In genomic region chr1:97258597-97258996, GRCh38 we compare ENCODE assay signal across 29 cellular contexts.
"Had no signal": no experiment of that assay in that cellular context is flagged by ENCODE, and none has a peak within 500 bp of the region (broad histone marks: within the 10 kb centered on the region; RNA-seq: fewer than 3 reads in every experiment).

No MANE protein-coding gene starts in this region.

- H3K9me3 ChIP-seq: colonic mucosa, esophagus muscularis mucosa, esophagus squamous epithelium, gastrocnemius medialis, gastroesophageal sphincter, heart left ventricle, heart right ventricle had no signal

- FAIRE-seq: colon, endometrium, endothelial cell of umbilical vein, frontal cortex had no signal

- H3K4me3 ChIP-seq: colonic mucosa, coronary artery, dorsolateral prefrontal cortex, esophagus muscularis mucosa, esophagus squamous epithelium, gastrocnemius medialis, gastroesophageal sphincter, heart left ventricle, heart right ventricle had no signal

- H3K27ac ChIP-seq: colonic mucosa, coronary artery, dorsolateral prefrontal cortex, epithelial cell of prostate, esophagus muscularis mucosa, esophagus squamous epithelium, foreskin keratinocyte, gastrocnemius medialis, gastroesophageal sphincter, heart left ventricle, heart right ventricle had no signal

- H3K36me3 ChIP-seq: colonic mucosa, esophagus muscularis mucosa, esophagus squamous epithelium, gastrocnemius medialis, gastroesophageal sphincter, heart left ventricle, heart right ventricle had no signal

- H3K4me1 ChIP-seq: colonic mucosa, esophagus squamous epithelium, foreskin keratinocyte, gastrocnemius medialis, gastroesophageal sphincter, heart left ventricle, heart right ventricle had no signal

- DNase-seq: colonic mucosa; cortex of kidney; dermis blood vessel endothelial cell; dorsolateral prefrontal cortex; effector CD4-positive, alpha-beta T cell; effector CD8-positive, alpha-beta T cell; effector memory CD4-positive, alpha-beta T cell; effector memory CD8-positive, alpha-beta T cell; endodermal cell; erythroblast; esophagus squamous epithelium; foreskin fibroblast; foreskin keratinocyte; foreskin melanocyte; gastrocnemius medialis; glutamatergic neuron; head of caudate nucleus; heart left ventricle; heart right ventricle had no signal

- H3K9me3 Mint-ChIP-seq: effector memory CD8-positive, alpha-beta T cell; endodermal cell had no signal

- ATAC-seq: effector memory CD8-positive, alpha-beta T cell; esophagus mucosa; foreskin keratinocyte; gastrocnemius medialis; gastroesophageal sphincter; heart left ventricle; heart right ventricle had no signal

- H3K27me3 Mint-ChIP-seq: dendritic cell treated with granulocyte-macrophage colony-stimulating factor and Interleukin-4, amounts not matched to agents 40 ng/mL and 50 ng/mL, for 4 days; effector memory CD8-positive, alpha-beta T cell had no signal

- H3K27me3 ChIP-seq: colonic mucosa, dorsolateral prefrontal cortex, esophagus muscularis mucosa, esophagus squamous epithelium, foreskin keratinocyte, gastrocnemius medialis, gastroesophageal sphincter, heart left ventricle, heart right ventricle had no signal

- H3K27ac Mint-ChIP-seq: dendritic cell treated with granulocyte-macrophage colony-stimulating factor and Interleukin-4, amounts not matched to agents 40 ng/mL and 50 ng/mL, for 4 days; effector memory CD8-positive, alpha-beta T cell; endodermal cell had no signal

- H3K4me3 Mint-ChIP-seq: dendritic cell treated with granulocyte-macrophage colony-stimulating factor and Interleukin-4, amounts not matched to agents 40 ng/mL and 50 ng/mL, for 4 days; effector memory CD8-positive, alpha-beta T cell; endodermal cell had no signal
